Comparison of ENCODE assay signal across 13 cellular contexts in the genomic region with DNA sequence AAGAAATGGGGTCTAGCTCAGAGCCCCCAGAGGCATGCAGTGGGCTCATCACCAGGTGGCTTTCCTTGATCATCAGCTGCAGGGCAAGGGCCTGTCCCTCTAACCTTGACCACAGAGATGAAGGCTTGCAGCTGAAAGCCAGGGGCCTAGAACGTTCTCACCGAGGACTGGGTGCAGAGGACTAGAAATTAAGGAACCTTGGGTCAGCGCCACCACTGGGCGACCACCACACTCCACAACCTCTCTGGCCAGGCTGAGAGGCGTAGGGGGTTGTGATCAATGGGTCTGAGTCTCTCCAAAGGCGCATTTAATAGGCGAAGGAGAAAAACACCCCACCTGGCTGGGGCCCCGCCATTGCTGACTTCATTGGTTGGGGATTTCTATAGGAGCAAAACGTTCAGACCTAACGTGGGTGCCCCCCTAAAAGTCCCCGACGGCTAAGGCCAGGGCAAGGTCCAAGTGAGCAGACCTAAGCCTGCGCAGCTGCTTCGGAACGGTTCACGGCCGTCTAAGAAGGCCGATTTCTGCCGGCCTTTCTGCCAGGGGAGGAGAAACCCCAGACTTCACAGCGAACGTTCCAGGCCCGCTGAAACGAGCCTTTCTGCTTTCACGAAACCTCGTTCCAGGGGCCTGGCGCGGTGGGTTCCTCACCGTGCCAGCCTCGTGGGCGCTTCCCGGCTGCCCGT. TPM values are rescaled to one million over a fixed set of nuclear protein-coding genes. Genes with fewer than 3 reads are reported as not detected.
DNase-seq lines count a peak whose midpoint lies in the region; ATAC-seq, FAIRE-seq and TF ChIP-seq lines count a peak whose summit lies in the region.
"Had no signal": no experiment of that assay in that cellular context is flagged by ENCODE, and none has a peak within 500 bp of the region (broad histone marks: within the 10 kb centered on the region; RNA-seq: fewer than 3 reads in every experiment).

No MANE protein-coding gene starts in this region.

- 45 to 51% (median 48%) methylated on average over 28 to 32 of the region's 32 CpGs for WGBS in heart left ventricle, 4 donors
- WGBS in tibial nerve, 2 donors = 67 to 69% methylated on average over 18 to 22 of the region's 32 CpGs

- peak overlapping the region; percentile 88 for H2AFZ ChIP-seq in astrocyte (ENCODE audit: low read depth, low read length)

- peaks cover 5% of the 10 kb centered on the region for H3K4me1 Mint-ChIP-seq in astrocyte (ENCODE audit: low read depth, unreplicated experiment)

- ATAC-seq in heart left ventricle (no peak), Right ventricle myocardium inferior (no peak), lower lobe of right lung (no peak), GM18867 (IDR thresholded peaks at IDR 0.05; ENCODE audit: unreplicated experiment) (no peak), GM19351 (IDR thresholded peaks at IDR 0.05; ENCODE audit: unreplicated experiment) (no peak)

- no peaks in the 10 kb centered on the region for H3K36me3 Mint-ChIP-seq in astrocyte (ENCODE audit: low read depth, unreplicated experiment)
- H3K36me3 Mint-ChIP-seq: activated naive CD4-positive, alpha-beta T cell treated with anti-CD3 and anti-CD28 coated beads, Interleukin-2, amount 50 U/mL, for 72 hours had no signal

- DNase-seq in heart left ventricle (no peak), Right ventricle myocardium inferior (ENCODE audit: missing footprints) (no peak), astrocyte (ENCODE audit: low read depth) (no peak), lower lobe of right lung (no peak), tibial nerve (ENCODE audit: low spot score in 2 of 2) (no peak), NCI-H2196 treated with DMSO at 0.1 percent for 48 hours (lab: John Stamatoyannopoulos, UW; ENCODE audit: unreplicated experiment) (no peak)
- DNase-seq: foreskin melanocyte had no signal

- H3K4me1 ChIP-seq in heart left ventricle (peaks cover 0 to 12% (median 6%) of the 10 kb centered on the region in 12 donors), astrocyte (ENCODE audit: insufficient read depth, low read length) (peaks cover 7% of the 10 kb centered on the region), lower lobe of right lung (peaks cover 10% of the 10 kb centered on the region), tibial nerve (peaks cover 0 to 16% (median 8%) of the 10 kb centered on the region in 4 donors)
- H3K4me1 ChIP-seq: BLaER1 had no signal

- TF ChIP-seq CTCF in heart left ventricle (IDR thresholded peaks at IDR 0.05) (no peak), astrocyte (IDR thresholded peaks at IDR 0.05; ENCODE audit: insufficient read depth, low read depth, low read length) (no peak), lower lobe of right lung (IDR thresholded peaks at IDR 0.05) (no peak), tibial nerve (IDR thresholded peaks at IDR 0.05) (no peak)

- peaks cover 26% of the 10 kb centered on the region for H3K27me3 Mint-ChIP-seq in astrocyte (ENCODE audit: low read depth, unreplicated experiment)

- H3K27ac Mint-ChIP-seq in astrocyte (ENCODE audit: unreplicated experiment) = no peak overlapping the region
- H3K27ac Mint-ChIP-seq: activated naive CD4-positive, alpha-beta T cell treated with anti-CD3 and anti-CD28 coated beads, Interleukin-2, amount 50 U/mL, for 72 hours had no signal

- H3K9me3 ChIP-seq in heart left ventricle (no peaks in the 10 kb centered on the region), astrocyte (ENCODE audit: insufficient read depth, low read depth, low read length) (no peaks in the 10 kb centered on the region), lower lobe of right lung (no peaks in the 10 kb centered on the region), tibial nerve (no peaks in the 10 kb centered on the region)
- H3K9me3 ChIP-seq: neutrophil had no signal

- H3K36me3 ChIP-seq in heart left ventricle (no peaks in the 10 kb centered on the region), astrocyte (ENCODE audit: insufficient read depth, low read length) (no peaks in the 10 kb centered on the region), lower lobe of right lung (no peaks in the 10 kb centered on the region), tibial nerve (no peaks in the 10 kb centered on the region)
- H3K36me3 ChIP-seq: BLaER1, neutrophil had no signal

- no peaks in the 10 kb centered on the region for H4K20me1 ChIP-seq in astrocyte (ENCODE audit: insufficient read depth, low read length)
- H4K20me1 ChIP-seq: BLaER1 had no signal

- H3K4me2 ChIP-seq in astrocyte (ENCODE audit: low read length) = peak overlapping the region; percentile 87
- H3K4me2 ChIP-seq: BLaER1 had no signal

- H3K27me3 ChIP-seq in heart left ventricle = peaks cover 11 to 42% (median 27%) of the 10 kb centered on the region in 9 donors
- peaks cover 21% of the 10 kb centered on the region for H3K27me3 ChIP-seq in astrocyte (ENCODE audit: insufficient read depth, low read length)
- peaks cover 33% of the 10 kb centered on the region for H3K27me3 ChIP-seq in lower lobe of right lung (ENCODE audit: low read depth)
- H3K27me3 ChIP-seq in tibial nerve = peaks cover 0 to 56% of the 10 kb centered on the region in 2 donors
- H3K27me3 ChIP-seq: BLaER1 had no signal

- intact Hi-C loops in heart left ventricle (cut with DNase I) = no loop called here
- intact Hi-C loops in Right ventricle myocardium inferior (cut with DNase I) = no loop called here
- intact Hi-C loops in lower lobe of right lung (cut with DNase I) = no loop called here

- H3K4me3 Mint-ChIP-seq in astrocyte (ENCODE audit: unreplicated experiment) = no peak overlapping the region

- H3K4me3 ChIP-seq in heart left ventricle = peak overlapping the region in 10 of 12 donors; percentile 17 to 54 (median 42)
- H3K4me3 ChIP-seq in astrocyte (ENCODE audit: insufficient read depth, low read depth, low read length) = no peak overlapping the region
- peak overlapping the region; percentile 47 for H3K4me3 ChIP-seq in lower lobe of right lung
- peak overlapping the region in 3 of 4 donors; percentile 25 to 51 (median 38) for H3K4me3 ChIP-seq in tibial nerve
- H3K4me3 ChIP-seq: BLaER1 had no signal

- no peak overlapping the region for H3K9ac ChIP-seq in astrocyte (ENCODE audit: low read length)
- H3K9ac ChIP-seq: BLaER1 had no signal

- no peak for TF ChIP-seq POLR2A in heart left ventricle (IDR thresholded peaks at IDR 0.05)
- no peak for TF ChIP-seq POLR2A in tibial nerve (IDR thresholded peaks at IDR 0.05)

- no peak for FAIRE-seq in astrocyte (lab: Jason Lieb, UNC)

- H3K79me2 ChIP-seq in astrocyte (ENCODE audit: insufficient read depth, low read length) = no peaks in the 10 kb centered on the region

- no peak for TF ChIP-seq EP300 in tibial nerve (IDR thresholded peaks at IDR 0.05)

- H3K27ac ChIP-seq in heart left ventricle = no peak overlapping the region
- H3K27ac ChIP-seq in astrocyte (ENCODE audit: low read depth, low read length) = no peak overlapping the region
- no peak overlapping the region for H3K27ac ChIP-seq in lower lobe of right lung
- no peak overlapping the region for H3K27ac ChIP-seq in tibial nerve
- H3K27ac ChIP-seq: BLaER1, neutrophil had no signal

- no peaks in the 10 kb centered on the region for H3K9me3 Mint-ChIP-seq in astrocyte (ENCODE audit: unreplicated experiment)
- H3K9me3 Mint-ChIP-seq: activated naive CD4-positive, alpha-beta T cell treated with anti-CD3 and anti-CD28 coated beads, Interleukin-2, amount 50 U/mL, for 72 hours had no signal

RNA-seq across cellular contexts. Expression of a gene that starts 0.9 kb away (rescaled TPM):
- total RNA-seq in heart left ventricle = under 1 TPM in 1 of 9 donors, not detected in 8; 0.20 TPM
- polyA plus RNA-seq in heart left ventricle = not detected
- total RNA-seq in Right ventricle myocardium inferior = not detected
- not detected in 2 replicates for total RNA-seq in astrocyte
- total RNA-seq in lower lobe of right lung = not detected
- not detected for total RNA-seq in tibial nerve
- total RNA-seq: activated naive CD4-positive, alpha-beta T cell treated with anti-CD3 and anti-CD28 coated beads, Interleukin-2, amount 50 U/mL, for 72 hours; NCI-H460 had no signal
